ENCODE assay signal across 1 cellular context in genomic region chr5:176559683-176560082, GRCh38.
TF ChIP-seq lines count a peak whose summit lies in the region.

No MANE protein-coding gene starts in this region.

TF ChIP-seq in H1, 55 proteins besides CTCF, POLR2A, EP300 and RAD21:
- TF ChIP-seq NANOG (IDR thresholded peaks at IDR 0.05; ENCODE audit: insufficient read depth, low read depth, low read length, poor library complexity, severe bottlenecking) (no peak), TCF12 (IDR thresholded peaks at IDR 0.05; ENCODE audit: low read depth, low read length) (peak; percentile 78; the same call in 1 of the 2 replicates), TEAD4 (IDR thresholded peaks at IDR 0.05; ENCODE audit: low read depth, low read length) (0 out of 2 replicates have a peak, but pooled peaks have one; percentile 33)
- TF ChIP-seq, protein P1, sequence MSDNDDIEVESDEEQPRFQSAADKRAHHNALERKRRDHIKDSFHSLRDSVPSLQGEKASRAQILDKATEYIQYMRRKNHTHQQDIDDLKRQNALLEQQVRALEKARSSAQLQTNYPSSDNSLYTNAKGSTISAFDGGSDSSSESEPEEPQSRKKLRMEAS (IDR thresholded peaks at IDR 0.05): no peak
